ENCODE assay signal across 19 cellular contexts in the genomic region with DNA sequence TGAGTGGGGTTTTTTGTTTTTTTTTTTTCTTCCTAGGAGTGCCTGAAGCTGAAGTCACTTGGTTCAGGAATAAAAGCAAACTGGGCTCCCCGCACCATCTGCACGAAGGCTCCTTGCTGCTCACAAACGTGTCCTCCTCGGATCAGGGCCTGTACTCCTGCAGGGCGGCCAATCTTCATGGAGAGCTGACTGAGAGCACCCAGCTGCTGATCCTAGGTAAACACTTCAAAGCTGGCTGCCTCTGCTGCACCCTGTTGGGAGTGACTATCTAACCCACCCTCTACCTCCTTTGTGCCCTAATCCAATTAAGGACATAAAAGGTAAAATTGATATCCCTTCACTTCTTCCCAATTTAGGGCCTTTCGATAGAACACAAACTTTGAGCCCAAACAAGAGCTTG.
DNase-seq lines count a peak whose midpoint lies in the region; ATAC-seq, FAIRE-seq and TF ChIP-seq lines count a peak whose summit lies in the region.
"Had no signal": no experiment of that assay in that cellular context is flagged by ENCODE, and none has a peak within 500 bp of the region (broad histone marks: within the 10 kb centered on the region; RNA-seq: fewer than 3 reads in every experiment).

No MANE protein-coding gene starts in this region.

- no peak overlapping the region for H3K4me3 Mint-ChIP-seq in GM23338
- H3K4me3 Mint-ChIP-seq in activated CD4-positive, alpha-beta memory T cell treated with anti-CD3 and anti-CD28 coated beads for 36 hours = no peak overlapping the region
- H3K4me3 Mint-ChIP-seq: B cell, memory B cell had no signal

- H3K27me3 Mint-ChIP-seq in GM23338 (ENCODE audit: insufficient read depth, low read depth, poor library complexity) = peaks cover 2% of the 10 kb centered on the region
- H3K27me3 Mint-ChIP-seq in activated CD4-positive, alpha-beta memory T cell treated with anti-CD3 and anti-CD28 coated beads for 36 hours = no peaks in the 10 kb centered on the region
- H3K27me3 Mint-ChIP-seq: B cell had no signal

- H3K4me3 ChIP-seq in GM23338 (no peak overlapping the region), bronchial epithelial cell (ENCODE audit: low read depth, low read length) (no peak overlapping the region)
- H3K4me3 ChIP-seq: ascending aorta, HAP-1, right lobe of liver had no signal

- no peaks in the 10 kb centered on the region for H3K36me3 ChIP-seq in GM23338 (ENCODE audit: insufficient read depth)
- H3K36me3 ChIP-seq in bronchial epithelial cell (ENCODE audit: control insufficient read depth, insufficient read depth, low read length) = no peaks in the 10 kb centered on the region
- H3K36me3 ChIP-seq: HAP-1, right lobe of liver had no signal

- peak; percentile 49 for DNase-seq in COLO668 (lab: John Stamatoyannopoulos, UW; ENCODE audit: unreplicated experiment)
- no peak for DNase-seq in GM23338 (ENCODE audit: low spot score)
- peak; percentile 51 for DNase-seq in NCI-H2171 (lab: John Stamatoyannopoulos, UW)
- no peak for DNase-seq in bronchial epithelial cell (ENCODE audit: low read depth)
- no peak for DNase-seq in activated CD4-positive, alpha-beta memory T cell treated with anti-CD3 and anti-CD28 coated beads for 36 hours
- DNase-seq in posterior vena cava (ENCODE audit: low spot score) = no peak
- DNase-seq: activated CD8-positive, alpha-beta memory T cell treated with anti-CD3 and anti-CD28 coated beads for 24 hours; activated effector memory CD4-positive, alpha-beta T cell treated with anti-CD3 and anti-CD28 coated beads, Interleukin-2, amount 50 U/mL, for 16 hours; cortex of kidney; right lobe of liver; RPMI8226 had no signal

- H3K27me3 ChIP-seq in GM23338 (ENCODE audit: insufficient read depth) = no peaks in the 10 kb centered on the region
- peaks cover 1% of the 10 kb centered on the region for H3K27me3 ChIP-seq in bronchial epithelial cell (ENCODE audit: control insufficient read depth, insufficient read depth, low read length)
- H3K27me3 ChIP-seq: ascending aorta, right lobe of liver had no signal

- H3K9me2 ChIP-seq in GM23338 (ENCODE audit: insufficient read depth) = peaks cover 8% of the 10 kb centered on the region; the same call in 1 of the 2 replicates

- peaks cover 3% of the 10 kb centered on the region for H3K4me1 ChIP-seq in GM23338 (ENCODE audit: insufficient read depth)
- H3K4me1 ChIP-seq: HAP-1 had no signal

- H3K4me2 ChIP-seq in GM23338 = no peak overlapping the region

- H3K36me3 Mint-ChIP-seq in GM23338 (ENCODE audit: low read depth) = no peaks in the 10 kb centered on the region
- H3K36me3 Mint-ChIP-seq in activated CD4-positive, alpha-beta memory T cell treated with anti-CD3 and anti-CD28 coated beads for 36 hours = no peaks in the 10 kb centered on the region
- H3K36me3 Mint-ChIP-seq: memory B cell had no signal

- intact Hi-C loops in activated CD4-positive, alpha-beta memory T cell treated with anti-CD3 and anti-CD28 coated beads for 36 hours (cut with micrococcal nuclease) = no loop called here
- intact Hi-C loops in posterior vena cava (cut with DNase I) = no loop called here

- no peaks in the 10 kb centered on the region for H3K79me2 ChIP-seq in GM23338 (replicated peaks; ENCODE audit: insufficient read depth)

- TF ChIP-seq CTCF in GM23338 (conservative IDR thresholded peaks at IDR 0.05; ENCODE audit: low read depth in 2 of 2) (no peak), bronchial epithelial cell (IDR thresholded peaks at IDR 0.05; ENCODE audit: insufficient read depth, low read length, severe bottlenecking) (no peak)

- no peaks in the 10 kb centered on the region for H3K9me3 Mint-ChIP-seq in GM23338
- no peaks in the 10 kb centered on the region for H3K9me3 Mint-ChIP-seq in activated CD4-positive, alpha-beta memory T cell treated with anti-CD3 and anti-CD28 coated beads for 36 hours
- H3K9me3 Mint-ChIP-seq: memory B cell had no signal

- H3F3A ChIP-seq in GM23338 (replicated peaks; ENCODE audit: low read depth) = no peaks in the 10 kb centered on the region

- CTCF ChIA-PET in activated CD4-positive, alpha-beta memory T cell treated with anti-CD3 and anti-CD28 coated beads for 36 hours (lab: Charles Lee) = no interaction called here

- ATAC-seq in GM23338 (peak; percentile 39), GM21528 (IDR thresholded peaks at IDR 0.05; ENCODE audit: low FRiP score, unreplicated experiment) (no peak), HG02885 (IDR thresholded peaks at IDR 0.05; ENCODE audit: poor library complexity, unreplicated experiment) (no peak)

- peaks cover 24% of the 10 kb centered on the region for H3K4me1 Mint-ChIP-seq in GM23338
- H3K4me1 Mint-ChIP-seq in activated CD4-positive, alpha-beta memory T cell treated with anti-CD3 and anti-CD28 coated beads for 36 hours (ENCODE audit: low read depth) = peaks cover 10% of the 10 kb centered on the region
- H3K4me1 Mint-ChIP-seq: B cell, memory B cell had no signal

- H3K27ac Mint-ChIP-seq in GM23338 = no peak overlapping the region
- H3K27ac Mint-ChIP-seq in activated CD4-positive, alpha-beta memory T cell treated with anti-CD3 and anti-CD28 coated beads for 36 hours = no peak overlapping the region
- H3K27ac Mint-ChIP-seq: B cell, memory B cell had no signal

- no peaks in the 10 kb centered on the region for H4K20me1 ChIP-seq in GM23338 (replicated peaks; ENCODE audit: insufficient read depth)

- POLR2A ChIA-PET in activated CD4-positive, alpha-beta memory T cell treated with anti-CD3 and anti-CD28 coated beads for 36 hours (lab: Charles Lee) = no interaction called here

- no peak overlapping the region for H2AFZ ChIP-seq in GM23338

- peak; percentile 36 for FAIRE-seq in bronchial epithelial cell (lab: Jason Lieb, UNC)
- FAIRE-seq: G401.6 had no signal

- H3K27ac ChIP-seq in GM23338 (ENCODE audit: low read depth) = no peak overlapping the region
- H3K27ac ChIP-seq: ascending aorta, epithelial cell of prostate, right lobe of liver had no signal

TF ChIP-seq in GM23338, 12 proteins besides CTCF, POLR2A, EP300 and RAD21 (continues in another document):
- TF ChIP-seq, protein P1, sequence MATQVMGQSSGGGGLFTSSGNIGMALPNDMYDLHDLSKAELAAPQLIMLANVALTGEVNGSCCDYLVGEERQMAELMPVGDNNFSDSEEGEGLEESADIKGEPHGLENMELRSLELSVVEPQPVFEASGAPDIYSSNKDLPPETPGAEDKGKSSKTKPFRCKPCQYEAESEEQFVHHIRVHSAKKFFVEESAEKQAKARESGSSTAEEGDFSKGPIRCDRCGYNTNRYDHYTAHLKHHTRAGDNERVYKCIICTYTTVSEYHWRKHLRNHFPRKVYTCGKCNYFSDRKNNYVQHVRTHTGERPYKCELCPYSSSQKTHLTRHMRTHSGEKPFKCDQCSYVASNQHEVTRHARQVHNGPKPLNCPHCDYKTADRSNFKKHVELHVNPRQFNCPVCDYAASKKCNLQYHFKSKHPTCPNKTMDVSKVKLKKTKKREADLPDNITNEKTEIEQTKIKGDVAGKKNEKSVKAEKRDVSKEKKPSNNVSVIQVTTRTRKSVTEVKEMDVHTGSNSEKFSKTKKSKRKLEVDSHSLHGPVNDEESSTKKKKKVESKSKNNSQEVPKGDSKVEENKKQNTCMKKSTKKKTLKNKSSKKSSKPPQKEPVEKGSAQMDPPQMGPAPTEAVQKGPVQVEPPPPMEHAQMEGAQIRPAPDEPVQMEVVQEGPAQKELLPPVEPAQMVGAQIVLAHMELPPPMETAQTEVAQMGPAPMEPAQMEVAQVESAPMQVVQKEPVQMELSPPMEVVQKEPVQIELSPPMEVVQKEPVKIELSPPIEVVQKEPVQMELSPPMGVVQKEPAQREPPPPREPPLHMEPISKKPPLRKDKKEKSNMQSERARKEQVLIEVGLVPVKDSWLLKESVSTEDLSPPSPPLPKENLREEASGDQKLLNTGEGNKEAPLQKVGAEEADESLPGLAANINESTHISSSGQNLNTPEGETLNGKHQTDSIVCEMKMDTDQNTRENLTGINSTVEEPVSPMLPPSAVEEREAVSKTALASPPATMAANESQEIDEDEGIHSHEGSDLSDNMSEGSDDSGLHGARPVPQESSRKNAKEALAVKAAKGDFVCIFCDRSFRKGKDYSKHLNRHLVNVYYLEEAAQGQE (IDR thresholded peaks at IDR 0.05; ENCODE audit: unreplicated experiment) = no peak
- no peak for TF ChIP-seq JUNB (IDR thresholded peaks at IDR 0.05; ENCODE audit: unreplicated experiment)
- TF ChIP-seq, protein P2, sequence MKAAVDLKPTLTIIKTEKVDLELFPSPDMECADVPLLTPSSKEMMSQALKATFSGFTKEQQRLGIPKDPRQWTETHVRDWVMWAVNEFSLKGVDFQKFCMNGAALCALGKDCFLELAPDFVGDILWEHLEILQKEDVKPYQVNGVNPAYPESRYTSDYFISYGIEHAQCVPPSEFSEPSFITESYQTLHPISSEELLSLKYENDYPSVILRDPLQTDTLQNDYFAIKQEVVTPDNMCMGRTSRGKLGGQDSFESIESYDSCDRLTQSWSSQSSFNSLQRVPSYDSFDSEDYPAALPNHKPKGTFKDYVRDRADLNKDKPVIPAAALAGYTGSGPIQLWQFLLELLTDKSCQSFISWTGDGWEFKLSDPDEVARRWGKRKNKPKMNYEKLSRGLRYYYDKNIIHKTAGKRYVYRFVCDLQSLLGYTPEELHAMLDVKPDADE (IDR thresholded peaks at IDR 0.05) = no peak
- no peak for TF ChIP-seq CREB1 (CRISPR knock-in tag; IDR thresholded peaks at IDR 0.05; ENCODE audit: low read depth)
- TF ChIP-seq ZNF331 (CRISPR knock-in tag; IDR thresholded peaks at IDR 0.05; ENCODE audit: low read depth) = no peak
- TF ChIP-seq ZNF114 (CRISPR knock-in tag; IDR thresholded peaks at IDR 0.05) = no peak
- no peak for TF ChIP-seq STAT1 (IDR thresholded peaks at IDR 0.05; ENCODE audit: unreplicated experiment)
- TF ChIP-seq POLR2AphosphoS5 (IDR thresholded peaks at IDR 0.05; ENCODE audit: low read depth) = no peak
- no peak for TF ChIP-seq EZH2 (IDR thresholded peaks at IDR 0.05; ENCODE audit: low read depth, unreplicated experiment)

Comparison
In these comparisons a context has a peak if more than half of its experiments do, and no peak if none do; other contexts are left out.
1. DNase-seq: peak in COLO668 (single experiment) and NCI-H2171 (single experiment); none in GM23338 (single experiment), bronchial epithelial cell (single experiment), activated CD4-positive, alpha-beta memory T cell treated with anti-CD3 and anti-CD28 coated beads for 36 hours (single experiment) and posterior vena cava (single experiment).